ENCODE assay signal across 27 cellular contexts in the genomic region with DNA sequence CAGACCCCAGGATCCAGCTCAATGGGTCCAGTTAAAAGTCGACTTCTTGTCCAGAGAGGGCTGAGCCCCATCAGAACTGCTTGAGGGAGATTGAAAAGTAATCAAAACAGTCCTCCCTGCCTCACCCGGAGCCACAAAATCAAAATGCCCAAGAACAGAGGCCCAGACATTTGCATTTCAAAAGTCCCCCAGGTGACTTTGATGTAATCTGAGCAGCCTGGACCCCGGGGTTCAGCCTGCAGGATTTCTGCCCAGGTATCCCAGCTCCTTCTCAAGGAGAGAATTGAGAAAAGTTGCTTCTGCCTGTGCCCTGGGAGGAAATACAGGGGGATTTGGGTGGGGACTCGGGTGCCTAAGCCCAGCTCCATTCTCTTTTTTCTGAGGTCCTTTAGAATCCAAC.
"Had no signal": no experiment of that assay in that cellular context is flagged by ENCODE, and none has a peak within 500 bp of the region (broad histone marks: within the 10 kb centered on the region; RNA-seq: fewer than 3 reads in every experiment).

No MANE protein-coding gene starts in this region.

- H3K4me1 ChIP-seq: ascending aorta, body of pancreas had no signal

- H3K9me3 ChIP-seq: ascending aorta, body of pancreas, MG63 had no signal

- H3K27me3 ChIP-seq: ascending aorta, MG63 had no signal

- FAIRE-seq: bronchial epithelial cell had no signal

- ATAC-seq: activated CD8-positive, alpha-beta T cell treated with anti-CD3 and anti-CD28 coated beads, Interleukin-2, amount 10 ng/mL, durations not matched to agents 7 days and 5 days; body of pancreas; Panc1; Right ventricle myocardium inferior; T-cell had no signal

- H3K4me3 ChIP-seq: ascending aorta, body of pancreas, MG63, SK-N-MC had no signal

- H3K36me3 ChIP-seq: ascending aorta, MG63 had no signal

- H3K4me3 Mint-ChIP-seq: activated CD8-positive, alpha-beta T cell treated with anti-CD3 and anti-CD28 coated beads, Interleukin-2, amount 10 ng/mL, durations not matched to agents 7 days and 5 days; activated naive CD4-positive, alpha-beta T cell treated with anti-CD3 and anti-CD28 coated beads, Interleukin-2, amount 50 U/mL, for 24 hours; T-cell had no signal

- DNase-seq: activated CD4-positive, alpha-beta T cell treated with anti-CD3 and anti-CD28 coated beads for 48 hours; activated CD4-positive, alpha-beta T cell treated with anti-CD3 and anti-CD28 coated beads, Interleukin-2, amount 50 U/mL, for 4 hours; activated CD4-positive, CD25-positive, alpha-beta regulatory T cell treated with anti-CD3 and anti-CD28 coated beads, Interleukin-2, amount 50 U/mL, for 72 hours; activated CD8-positive, alpha-beta memory T cell treated with anti-CD3 and anti-CD28 coated beads, Interleukin-2, amount 50 U/mL, for 48 hours; activated CD8-positive, alpha-beta T cell treated with anti-CD3 and anti-CD28 coated beads, Interleukin-2, amount 10 ng/mL, durations not matched to agents 7 days and 5 days; activated T-cell treated with anti-CD3 and anti-CD28 coated beads, Interleukin-2, amount 50 U/mL, for 1 hour; body of pancreas; central memory CD4-positive, alpha-beta T cell; MG63; MV-4-11; NCI-H1105; NCI-H1436; NCI-H2029 treated with DMSO at 0.1 percent for 48 hours; NCI-H510A; NCI-H526 treated with DMSO at 0.1 percent for 48 hours; NCI-H82; NK-92 treated with Interleukin-12 subunit alpha and Interleukin-12 subunit beta, amount 100 ng/mL, for 24 hours; OCI-M1; RPMI8226; T-cell had no signal

- H3K36me3 Mint-ChIP-seq: activated naive CD4-positive, alpha-beta T cell treated with anti-CD3 and anti-CD28 coated beads, Interleukin-2, amount 50 U/mL, for 24 hours; T-cell had no signal

- H3K9me3 Mint-ChIP-seq: activated naive CD4-positive, alpha-beta T cell treated with anti-CD3 and anti-CD28 coated beads, Interleukin-2, amount 50 U/mL, for 24 hours had no signal

- H3K27ac ChIP-seq: ascending aorta, body of pancreas, SK-N-MC, VCaP had no signal

- H3K27ac Mint-ChIP-seq: activated CD8-positive, alpha-beta T cell treated with anti-CD3 and anti-CD28 coated beads, Interleukin-2, amount 10 ng/mL, durations not matched to agents 7 days and 5 days; activated naive CD4-positive, alpha-beta T cell treated with anti-CD3 and anti-CD28 coated beads, Interleukin-2, amount 50 U/mL, for 24 hours; T-cell had no signal

- H3K4me1 Mint-ChIP-seq: activated naive CD4-positive, alpha-beta T cell treated with anti-CD3 and anti-CD28 coated beads, Interleukin-2, amount 50 U/mL, for 24 hours had no signal
